ENCODE assay signal across 8 cellular contexts in genomic region chr18:3597159-3597977, GRCh38.
A peak's percentile ranks its signal among the peaks of the same experiment; 100 is the strongest.
DNase-seq lines count a peak whose midpoint lies in the region; ATAC-seq and TF ChIP-seq lines count a peak whose summit lies in the region.

No MANE protein-coding gene starts in this region.

- H3K36me3 Mint-ChIP-seq in activated naive CD8-positive, alpha-beta T cell treated with anti-CD3 and anti-CD28 coated beads, Interleukin-2, amount 50 U/mL, for 24 hours (ENCODE audit: low read depth) = peaks cover 4% of the 10 kb centered on the region

- H3K4me3 ChIP-seq in liver (ENCODE audit: low read depth in 1 of 3, low read length in 3 of 3) = no peak overlapping the region
- no peak overlapping the region for H3K4me3 ChIP-seq in subcutaneous abdominal adipose tissue (ENCODE audit: low read depth in 1 of 5, low read length in 5 of 5)

- DNase-seq in DMS79 treated with DMSO at 0.1 percent for 48 hours (lab: John Stamatoyannopoulos, UW) (peak; percentile 31), DMS79 (lab: John Stamatoyannopoulos, UW) (no peak), COR-L47 (lab: John Stamatoyannopoulos, UW) (no peak), MV-4-11 (lab: John Stamatoyannopoulos, UW) (no peak)
- DNase-seq in activated naive CD8-positive, alpha-beta T cell treated with anti-CD3 and anti-CD28 coated beads, Interleukin-2, amount 50 U/mL, for 24 hours = no peak

- TF ChIP-seq RAD21 in liver (IDR thresholded peaks at IDR 0.05) = no peak

- no peaks in the 10 kb centered on the region for H3K36me3 ChIP-seq in liver (ENCODE audit: control insufficient read depth in 4 of 4, insufficient read depth in 3 of 4, low read depth in 1 of 4, low read length in 3 of 4)
- H3K36me3 ChIP-seq in subcutaneous abdominal adipose tissue (ENCODE audit: control insufficient read depth in 5 of 5, insufficient read depth in 5 of 5, low read length in 5 of 5) = peaks cover 0 to 8% (median 0%) of the 10 kb centered on the region in 5 donors

- H3K4me1 Mint-ChIP-seq in activated naive CD8-positive, alpha-beta T cell treated with anti-CD3 and anti-CD28 coated beads, Interleukin-2, amount 50 U/mL, for 24 hours = peaks cover 67% of the 10 kb centered on the region

- H3K9me3 Mint-ChIP-seq in activated naive CD8-positive, alpha-beta T cell treated with anti-CD3 and anti-CD28 coated beads, Interleukin-2, amount 50 U/mL, for 24 hours = no peaks in the 10 kb centered on the region

- WGBS in liver = 69% methylated on average over 15 of the region's 15 CpGs

- ATAC-seq in activated naive CD8-positive, alpha-beta T cell treated with anti-CD3 and anti-CD28 coated beads, Interleukin-2, amount 50 U/mL, for 24 hours = no peak
- no peak for ATAC-seq in HG02981 (IDR thresholded peaks at IDR 0.05; ENCODE audit: unreplicated experiment)

- H3K4me1 ChIP-seq in liver (ENCODE audit: control insufficient read depth in 4 of 4, insufficient read depth in 4 of 4, low read length in 3 of 4) (peaks cover 9 to 45% (median 22%) of the 10 kb centered on the region in 4 donors), subcutaneous abdominal adipose tissue (ENCODE audit: control insufficient read depth in 5 of 5, insufficient read depth in 5 of 5, low read length in 5 of 5) (peaks cover 16 to 48% (median 41%) of the 10 kb centered on the region in 5 donors)

- no peaks in the 10 kb centered on the region for H3K27me3 Mint-ChIP-seq in activated naive CD8-positive, alpha-beta T cell treated with anti-CD3 and anti-CD28 coated beads, Interleukin-2, amount 50 U/mL, for 24 hours

- TF ChIP-seq CTCF in liver (IDR thresholded peaks at IDR 0.05; ENCODE audit: low read depth, low read length, missing input control) = no peak

- peak overlapping the region; percentile 52 to 100 for H3K9ac ChIP-seq in liver (ENCODE audit: low read depth in 1 of 2, low read length in 2 of 2)
- peak overlapping the region in 2 of 5 donors; percentile 28 to 33 for H3K9ac ChIP-seq in subcutaneous abdominal adipose tissue (ENCODE audit: low read length in 5 of 5)

- H3K4me3 Mint-ChIP-seq in activated naive CD8-positive, alpha-beta T cell treated with anti-CD3 and anti-CD28 coated beads, Interleukin-2, amount 50 U/mL, for 24 hours = peak overlapping the region; percentile 88

- peak overlapping the region; percentile 98 to 100 for H3K27ac ChIP-seq in liver (ENCODE audit: low read depth in 1 of 2, low read length in 2 of 2)
- H3K27ac ChIP-seq in subcutaneous abdominal adipose tissue (ENCODE audit: low read depth, low read length) = peak overlapping the region; percentile 100

- peak overlapping the region; percentile 100 for H3K27ac Mint-ChIP-seq in activated naive CD8-positive, alpha-beta T cell treated with anti-CD3 and anti-CD28 coated beads, Interleukin-2, amount 50 U/mL, for 24 hours

- H3K9me3 ChIP-seq in liver (ENCODE audit: control insufficient read depth in 4 of 4, low read length in 3 of 4) = no peaks in the 10 kb centered on the region
- H3K9me3 ChIP-seq in subcutaneous abdominal adipose tissue (ENCODE audit: control insufficient read depth in 5 of 5, low read length in 5 of 5) = no peaks in the 10 kb centered on the region

- no peaks in the 10 kb centered on the region for H3K27me3 ChIP-seq in liver (ENCODE audit: control insufficient read depth in 4 of 4, insufficient read depth in 4 of 4, low read length in 3 of 4)
- H3K27me3 ChIP-seq in subcutaneous abdominal adipose tissue (ENCODE audit: control insufficient read depth in 5 of 5, insufficient read depth in 4 of 5, low read length in 5 of 5) = no peaks in the 10 kb centered on the region

TF ChIP-seq in liver, 16 proteins besides CTCF, POLR2A, EP300 and RAD21:
- TF ChIP-seq REST (IDR thresholded peaks at IDR 0.05) = no peak
- peak; percentile 7 for TF ChIP-seq MAX (IDR thresholded peaks at IDR 0.05)
TF ChIP-seq in liver: peak in this region for 1.
